In the genomic region with DNA sequence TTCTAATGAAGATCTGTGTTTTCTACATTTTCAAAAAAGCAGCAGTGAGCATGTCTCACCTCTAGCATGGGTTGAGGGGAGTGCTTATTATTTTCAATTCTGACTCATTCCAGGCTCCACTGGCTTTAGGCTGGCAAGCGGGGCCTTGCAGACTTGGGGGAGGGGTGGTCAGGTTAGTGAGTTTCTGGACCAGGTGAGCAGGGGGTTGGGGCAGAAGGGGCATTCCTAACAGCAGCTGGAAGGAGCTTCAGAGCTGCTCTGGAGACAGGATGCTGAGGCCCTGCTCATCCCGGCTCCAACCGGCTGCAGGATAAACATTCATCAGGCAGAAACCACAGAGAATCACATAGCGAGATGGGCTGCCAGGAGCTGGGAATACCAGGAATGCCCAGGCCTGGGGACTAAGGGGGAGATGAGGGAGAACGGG, we compare ENCODE assay signal across 14 cellular contexts. TPM values are rescaled to one million over a fixed set of nuclear protein-coding genes. Genes with fewer than 3 reads are reported as not detected.
DNase-seq lines count a peak whose midpoint lies in the region; ATAC-seq and TF ChIP-seq lines count a peak whose summit lies in the region.
"Had no signal": no experiment of that assay in that cellular context is flagged by ENCODE, and none has a peak within 500 bp of the region (broad histone marks: within the 10 kb centered on the region; RNA-seq: fewer than 3 reads in every experiment).

No MANE protein-coding gene starts in this region.

- TF ChIP-seq CTCF in glutamatergic neuron (IDR thresholded peaks at IDR 0.05; ENCODE audit: partially characterized antibody, unreplicated experiment): no peak
- TF ChIP-seq CTCF in spleen (IDR thresholded peaks at IDR 0.05 in 8 of 11, conservative IDR thresholded peaks at IDR 0.05 in 3 of 11): no peak
- TF ChIP-seq CTCF in upper lobe of right lung (IDR thresholded peaks at IDR 0.05): no peak

- peaks cover 11% of the 10 kb centered on the region; the same call in 1 of the 2 replicates for H3K4me1 ChIP-seq in GM23248 (ENCODE audit: insufficient read depth)
- H3K4me1 ChIP-seq in spleen: no peaks in the 10 kb centered on the region
- H3K4me1 ChIP-seq in upper lobe of right lung: no peaks in the 10 kb centered on the region

- H3K9me2 ChIP-seq in GM23248 (ENCODE audit: insufficient read depth): no peaks in the 10 kb centered on the region

- WGBS in GM23248 (ENCODE audit: low coverage in 1 of 2, low lambda C conversion rate in 2 of 2, missing lambda C conversion rate in 2 of 2), 2 experiments: 51 to 71% methylated on average over 5 of the region's 5 CpGs
- whole genome bisulfite sequencing in spleen, 5 donors: 52 to 82% (median 74%) methylated on average over 5 of the region's 5 CpGs

- peak overlapping the region; percentile 11 for H3K27ac Mint-ChIP-seq in glutamatergic neuron (ENCODE audit: unreplicated experiment)

- TF ChIP-seq POLR2A in spleen (IDR thresholded peaks at IDR 0.05): no peak

- H3K36me3 ChIP-seq in GM23248 (ENCODE audit: low read depth): no peaks in the 10 kb centered on the region
- H3K36me3 ChIP-seq in spleen: no peaks in the 10 kb centered on the region
- no peaks in the 10 kb centered on the region for H3K36me3 ChIP-seq in upper lobe of right lung

- no peak for ATAC-seq in upper lobe of right lung
- ATAC-seq: mucosa of descending colon, right cardiac atrium had no signal

- no peak overlapping the region for H2AFZ ChIP-seq in GM23248

- peak; percentile 37 for DNase-seq in GM23248
- peak; percentile 63 for DNase-seq in RPMI7951 (ENCODE audit: low read depth)
- no peak for DNase-seq in glutamatergic neuron
- DNase-seq in spleen: peak; percentile 22
- DNase-seq in upper lobe of right lung: no peak
- DNase-seq in dedifferentiated amniotic fluid mesenchymal stem cell (ENCODE audit: extremely low spot score): no peak
- no peak for DNase-seq in DMS79 treated with DMSO at 0.1 percent for 48 hours (lab: John Stamatoyannopoulos, UW)
- DNase-seq: activated CD4-positive, CD25-positive, alpha-beta regulatory T cell treated with anti-CD3 and anti-CD28 coated beads, Interleukin-2, amount 50 U/mL, for 72 hours; activated T-cell treated with anti-CD3 and anti-CD28 coated beads, Interleukin-2, amount 50 U/mL, for 1 hour; mucosa of descending colon; NCI-H510A treated with DMSO at 0.1 percent for 48 hours; right cardiac atrium had no signal

- no peaks in the 10 kb centered on the region for H3F3A ChIP-seq in GM23248 (ENCODE audit: insufficient read depth)

- no peak overlapping the region for H3K9ac ChIP-seq in GM23248

- H3K9me3 ChIP-seq in GM23248 (ENCODE audit: low read depth): no peaks in the 10 kb centered on the region
- no peaks in the 10 kb centered on the region for H3K9me3 ChIP-seq in spleen
- no peaks in the 10 kb centered on the region for H3K9me3 ChIP-seq in upper lobe of right lung
- H3K9me3 ChIP-seq: mucosa of descending colon had no signal

- intact Hi-C loops in spleen (cut with DNase I; ENCODE audit: low total_unique reads): no loop called here
- intact Hi-C loops in upper lobe of right lung (cut with DNase I): no loop called here

- H3K27me3 ChIP-seq in GM23248 (replicated peaks; ENCODE audit: insufficient read depth): no peaks in the 10 kb centered on the region
- peaks cover 0 to 32% (median 0%) of the 10 kb centered on the region in 7 donors for H3K27me3 ChIP-seq in spleen (replicated peaks in 1 of 7)
- no peaks in the 10 kb centered on the region for H3K27me3 ChIP-seq in upper lobe of right lung

- H3K4me3 ChIP-seq in GM23248 (no peak overlapping the region), spleen (no peak overlapping the region), upper lobe of right lung (no peak overlapping the region)
- H3K4me3 ChIP-seq: mucosa of descending colon had no signal

- H3K27me3 Mint-ChIP-seq in glutamatergic neuron (ENCODE audit: unreplicated experiment): peaks cover 3% of the 10 kb centered on the region

- no peak overlapping the region for H3K4me3 Mint-ChIP-seq in glutamatergic neuron (ENCODE audit: unreplicated experiment)

- H3K79me2 ChIP-seq in GM23248 (ENCODE audit: insufficient read depth): no peaks in the 10 kb centered on the region

- H3K36me3 Mint-ChIP-seq in glutamatergic neuron (ENCODE audit: unreplicated experiment): no peaks in the 10 kb centered on the region

- peaks cover 6% of the 10 kb centered on the region for H3K9me3 Mint-ChIP-seq in glutamatergic neuron (ENCODE audit: unreplicated experiment)

- in situ Hi-C loops in GM23248 (cut with MboI): no loop called here

- no peak overlapping the region for H3K4me2 ChIP-seq in GM23248 (ENCODE audit: unreplicated experiment)

- H3K27ac ChIP-seq in GM23248 (no peak overlapping the region), spleen (no peak overlapping the region), upper lobe of right lung (no peak overlapping the region)

- H4K20me1 ChIP-seq in GM23248 (ENCODE audit: insufficient read depth): no peaks in the 10 kb centered on the region

- H3K4me1 Mint-ChIP-seq in glutamatergic neuron (ENCODE audit: low read depth, unreplicated experiment): peaks cover 6% of the 10 kb centered on the region

RNA-seq across cellular contexts. Expression of gene KRT19, which starts 10.5 kb away (rescaled TPM):
- 65.4 and 71.5 TPM in 2 replicates for total RNA-seq in GM23248 (2014; rRNA removed; shearing (Covaris generic))
- 95.5 and 100 TPM in 2 replicates for polyA plus RNA-seq in GM23248 (2016; fragmentation: Nextera tagmentation; extraction: Ambion mirVana)
- total RNA-seq in RPMI7951 (2014; rRNA removed; shearing (Covaris generic)): 4.6 and 7.8 TPM in 2 replicates
- 0.69 TPM for total RNA-seq in glutamatergic neuron (ENCODE audit: unreplicated experiment)
- 1 to 10 TPM in 3 of 7 donors, under 1 TPM in 3, not detected in 1; 0.44 to 2.8 (median 0.83) TPM for total RNA-seq in spleen
- 1 to 10 TPM in 2 of 3 donors, under 1 TPM in 1; 0.20 to 3.9 (median 1.9) TPM for polyA plus RNA-seq in spleen
- 321 TPM for total RNA-seq in upper lobe of right lung
- total RNA-seq: SK-MEL-5 had no signal

RNA-seq across cellular contexts. Expression of gene KRT15, which starts 19.9 kb away (rescaled TPM):
- 0.65 and 1.1 TPM in 2 replicates for total RNA-seq in GM23248 (2014; rRNA removed; shearing (Covaris generic))
- polyA plus RNA-seq in GM23248 (2016; fragmentation: Nextera tagmentation; extraction: Ambion mirVana) (2.3 and 2.7 TPM in 2 replicates), spleen (1 to 10 TPM in 1 of 3 donors, under 1 TPM in 2; 0.07 to 1.3 (median 0.11) TPM)
- total RNA-seq in RPMI7951 (2014; rRNA removed; shearing (Covaris generic)): 3.4 and 7.3 TPM in 2 replicates
- total RNA-seq in glutamatergic neuron (ENCODE audit: unreplicated experiment) (not detected), spleen (not detected), upper lobe of right lung (24.3 TPM)
- total RNA-seq: subcutaneous adipose tissue had no signal
- polyA plus RNA-seq: right cardiac atrium had no signal

RNA-seq across cellular contexts. Expression of gene KRT13, which starts 33.2 kb away (rescaled TPM):
- total RNA-seq in GM23248 (2014; rRNA removed; shearing (Covaris generic)): 0.76 TPM in 1 of 2 replicates, not detected in the other
- polyA plus RNA-seq in GM23248 (2016; fragmentation: Nextera tagmentation; extraction: Ambion mirVana) (not detected in 2 replicates), spleen (10 to 100 TPM in 1 of 3 donors, 1 to 10 TPM in 2; 1.6 to 26.4 (median 3.8) TPM)
- total RNA-seq in RPMI7951 (2014; rRNA removed; shearing (Covaris generic)): 0.24 TPM in 1 of 2 replicates, not detected in the other
- total RNA-seq in glutamatergic neuron (ENCODE audit: unreplicated experiment) (not detected), spleen (not detected), upper lobe of right lung (5.5 TPM)
- total RNA-seq: right cardiac atrium, SK-MEL-5, subcutaneous adipose tissue had no signal

RNA-seq across cellular contexts. Expression of gene KRT9, which starts 33.3 kb away (rescaled TPM):
- total RNA-seq in GM23248 (2014; rRNA removed; shearing (Covaris generic)): not detected in 2 replicates
- polyA plus RNA-seq in GM23248 (2016; fragmentation: Nextera tagmentation; extraction: Ambion mirVana) (not detected in 2 replicates), spleen (not detected)
- total RNA-seq in RPMI7951 (2014; rRNA removed; shearing (Covaris generic)): not detected in 2 replicates
- total RNA-seq in glutamatergic neuron (ENCODE audit: unreplicated experiment) (not detected), spleen (not detected), upper lobe of right lung (not detected)
- total RNA-seq: mucosa of descending colon, right cardiac atrium, SK-MEL-5, subcutaneous adipose tissue had no signal
- polyA plus RNA-seq: right cardiac atrium had no signal

RNA-seq across cellular contexts. Expression of gene KRT14, which starts 48.1 kb away (rescaled TPM):
- 0.25 TPM in 1 of 2 replicates, not detected in the other for total RNA-seq in GM23248 (2014; rRNA removed; shearing (Covaris generic))
- 0.90 and 0.93 TPM in 2 replicates for polyA plus RNA-seq in GM23248 (2016; fragmentation: Nextera tagmentation; extraction: Ambion mirVana)
- not detected in 2 replicates for total RNA-seq in RPMI7951 (2014; rRNA removed; shearing (Covaris generic))
- not detected for total RNA-seq in glutamatergic neuron (ENCODE audit: unreplicated experiment)
- total RNA-seq in spleen: under 1 TPM in 1 of 7 donors, not detected in 6; 0.79 TPM
- under 1 TPM; 0.06 to 0.17 (median 0.16) TPM for polyA plus RNA-seq in spleen
- not detected for total RNA-seq in upper lobe of right lung
- total RNA-seq: right cardiac atrium, SK-MEL-5 had no signal

Comparison
In these comparisons a context has a peak if more than half of its experiments do, and no peak if none do; other contexts are left out.
1. DNase-seq: peak in GM23248 (single experiment), RPMI7951 (single experiment) and spleen (single experiment); none in glutamatergic neuron (single experiment), upper lobe of right lung (single experiment), dedifferentiated amniotic fluid mesenchymal stem cell (single experiment) and DMS79 treated with DMSO at 0.1 percent for 48 hours (single experiment).